8 cellular contexts compared by ENCODE assay signal in genomic region chr12:121793501-121793835, GRCh38. TPM values are rescaled to one million over a fixed set of nuclear protein-coding genes. Genes with fewer than 3 reads are reported as not detected.
DNase-seq lines count a peak whose midpoint lies in the region; ATAC-seq lines count a peak whose summit lies in the region.

Gene RHOF (minus strand): TSS chr12:121793688. CDS start chr12:121793633, 55 bp downstream.

- H3K4me2 ChIP-seq in trophoblast cell (ENCODE audit: low read length) = peak within 1 kb of the TSS; percentile 97

- peak within 1 kb of the TSS; percentile 77 for H4K8ac ChIP-seq in trophoblast cell (ENCODE audit: low read depth, low read length)

- H2BK5ac ChIP-seq in trophoblast cell (ENCODE audit: low read depth, low read length, poor library complexity) = no peak within 1 kb of the TSS

- peaks cover 7% of the 10 kb centered on the region for H3K79me2 ChIP-seq in trophoblast cell (ENCODE audit: control insufficient read depth, insufficient read depth, low read length, poor library complexity)

- H3K36me3 ChIP-seq in trophoblast cell (ENCODE audit: control insufficient read depth in 1 of 2, insufficient read depth in 2 of 2, low read length in 2 of 2) = peaks cover 15 to 25% of the 10 kb centered on the region in 2 experiments

- H3K27ac Mint-ChIP-seq in activated T-helper 2 cell treated with anti-CD3 and anti-CD28 coated beads, Interferon-gamma antibody, Interleukin-2, Interleukin-4, amounts not matched to agents 10 μg/mL and 5 μg/mL and 100 μg/mL, durations not matched to agents 14 hours and 24 hours and 36 hours = peak within 1 kb of the TSS; percentile 94

- H3K14ac ChIP-seq in trophoblast cell (ENCODE audit: low read length) = peak within 1 kb of the TSS; percentile 89

- no peaks in the 10 kb centered on the region for H3K27me3 Mint-ChIP-seq in activated T-helper 2 cell treated with anti-CD3 and anti-CD28 coated beads, Interferon-gamma antibody, Interleukin-2, Interleukin-4, amounts not matched to agents 10 μg/mL and 5 μg/mL and 100 μg/mL, durations not matched to agents 14 hours and 24 hours and 36 hours (ENCODE audit: low read depth)

- H3K4ac ChIP-seq in trophoblast cell (ENCODE audit: low read depth, low read length) = no peak within 1 kb of the TSS

- peak within 1 kb of the TSS; percentile 34 for H2BK120ac ChIP-seq in trophoblast cell (ENCODE audit: insufficient read depth, low read length, poor library complexity)

- H2AK5ac ChIP-seq in trophoblast cell (ENCODE audit: low read length) = peak within 1 kb of the TSS; percentile 73

- H2BK12ac ChIP-seq in trophoblast cell (ENCODE audit: low read length) = no peak within 1 kb of the TSS

- DNase-seq in EH (ENCODE audit: low read depth) (peak; percentile 39), Kasumi-1 (lab: John Stamatoyannopoulos, UW) (peak; percentile 72 to 73), glomerular visceral epithelial cell (ENCODE audit: extremely low spot score) (peak; percentile 41), trophoblast cell (peak; percentile 77 to 85), NCI-H446 (lab: John Stamatoyannopoulos, UW) (no peak), DMS114 treated with DMSO at 0.1 percent for 48 hours (lab: John Stamatoyannopoulos, UW; ENCODE audit: unreplicated experiment) (no peak)
- peak; percentile 49 for DNase-seq in activated T-helper 2 cell treated with anti-CD3 and anti-CD28 coated beads, Interferon-gamma antibody, Interleukin-2, Interleukin-4, amounts not matched to agents 10 μg/mL and 5 μg/mL and 100 μg/mL, durations not matched to agents 14 hours and 24 hours and 36 hours (ENCODE audit: low spot score)

- H4K91ac ChIP-seq in trophoblast cell (ENCODE audit: low read depth, low read length) = peak within 1 kb of the TSS; percentile 72

- peak; percentile 6 for ATAC-seq in GM21515 (IDR thresholded peaks at IDR 0.05; ENCODE audit: unreplicated experiment)

- H4K12ac ChIP-seq in trophoblast cell (ENCODE audit: low read depth, low read length) = peak within 1 kb of the TSS; percentile 66

- peak within 1 kb of the TSS; percentile 73 for H3K18ac ChIP-seq in trophoblast cell (ENCODE audit: low read length)

- peaks cover 59% of the 10 kb centered on the region for H3K36me3 Mint-ChIP-seq in activated T-helper 2 cell treated with anti-CD3 and anti-CD28 coated beads, Interferon-gamma antibody, Interleukin-2, Interleukin-4, amounts not matched to agents 10 μg/mL and 5 μg/mL and 100 μg/mL, durations not matched to agents 14 hours and 24 hours and 36 hours (ENCODE audit: low read depth)

- intact Hi-C loops in activated T-helper 2 cell treated with anti-CD3 and anti-CD28 coated beads, Interferon-gamma antibody, Interleukin-2, Interleukin-4, amounts not matched to agents 10 μg/mL and 5 μg/mL and 100 μg/mL, durations not matched to agents 14 hours and 24 hours and 36 hours (cut with micrococcal nuclease) = loop anchor here (1.0 to 5.0 kb wide), 3 partner anchors 11 to 166 kb away; partner anchors contain the start of genes ORAI1 and TMEM120B

- H2AFZ ChIP-seq in trophoblast cell (ENCODE audit: insufficient read depth, low read length, poor library complexity) = peak within 1 kb of the TSS; percentile 82

- peaks cover 56% of the 10 kb centered on the region for H3K4me1 Mint-ChIP-seq in activated T-helper 2 cell treated with anti-CD3 and anti-CD28 coated beads, Interferon-gamma antibody, Interleukin-2, Interleukin-4, amounts not matched to agents 10 μg/mL and 5 μg/mL and 100 μg/mL, durations not matched to agents 14 hours and 24 hours and 36 hours (ENCODE audit: low read depth)

- peak within 1 kb of the TSS; percentile 73 for H3K9ac ChIP-seq in trophoblast cell (ENCODE audit: low read length)

- H3K27ac ChIP-seq in trophoblast cell (ENCODE audit: low read depth, low read length) = no peak within 1 kb of the TSS

- peak within 1 kb of the TSS; percentile 91 for H3K4me3 Mint-ChIP-seq in activated T-helper 2 cell treated with anti-CD3 and anti-CD28 coated beads, Interferon-gamma antibody, Interleukin-2, Interleukin-4, amounts not matched to agents 10 μg/mL and 5 μg/mL and 100 μg/mL, durations not matched to agents 14 hours and 24 hours and 36 hours (ENCODE audit: low read depth)

- H3K79me1 ChIP-seq in trophoblast cell (ENCODE audit: low read length) = peaks cover 21% of the 10 kb centered on the region

- peak within 1 kb of the TSS; percentile 72 for H3K4me3 ChIP-seq in trophoblast cell (ENCODE audit: low read depth, low read length)

- no CpG with 5 or more reads among the region's 31 CpGs for WGBS in trophoblast cell (ENCODE audit: extremely low coverage, insufficient coverage, insufficient read length)

- H3K23ac ChIP-seq in trophoblast cell (ENCODE audit: low read length) = no peak within 1 kb of the TSS

- no peaks in the 10 kb centered on the region for H3K9me3 ChIP-seq in trophoblast cell (ENCODE audit: insufficient read depth, low read depth, low read length)

- H3K4me1 ChIP-seq in trophoblast cell (ENCODE audit: control insufficient read depth in 1 of 2, insufficient read depth in 2 of 2, low read length in 2 of 2) = peaks cover 36 to 48% of the 10 kb centered on the region in 2 experiments

- H3K27me3 ChIP-seq in trophoblast cell (ENCODE audit: insufficient read depth, low read length) = no peaks in the 10 kb centered on the region

- no peaks in the 10 kb centered on the region for H3K9me3 Mint-ChIP-seq in activated T-helper 2 cell treated with anti-CD3 and anti-CD28 coated beads, Interferon-gamma antibody, Interleukin-2, Interleukin-4, amounts not matched to agents 10 μg/mL and 5 μg/mL and 100 μg/mL, durations not matched to agents 14 hours and 24 hours and 36 hours

RNA-seq across cellular contexts. Expression of gene RHOF, which starts in this region (rescaled TPM):
- total RNA-seq in activated T-helper 2 cell treated with anti-CD3 and anti-CD28 coated beads, Interferon-gamma antibody, Interleukin-2, Interleukin-4, amounts not matched to agents 10 μg/mL and 5 μg/mL and 100 μg/mL, durations not matched to agents 14 hours and 24 hours and 36 hours = 115 and 119 TPM in 2 replicates
- polyA plus RNA-seq in trophoblast cell (2013) = 10.9 and 11.1 TPM in 2 replicates

Comparison
In these comparisons a context has a peak if more than half of its experiments do, and no peak if none do; other contexts are left out.
1. DNase-seq: peak in EH (single experiment), Kasumi-1 (2 of 2), activated T-helper 2 cell treated with anti-CD3 and anti-CD28 coated beads, Interferon-gamma antibody, Interleukin-2, Interleukin-4, amounts not matched to agents 10 μg/mL and 5 μg/mL and 100 μg/mL, durations not matched to agents 14 hours and 24 hours and 36 hours (single experiment), glomerular visceral epithelial cell (single experiment) and trophoblast cell (2 of 2); none in NCI-H446 (0 of 2) and DMS114 treated with DMSO at 0.1 percent for 48 hours (single experiment).